9 cellular contexts compared by ENCODE assay signal in the genomic region with DNA sequence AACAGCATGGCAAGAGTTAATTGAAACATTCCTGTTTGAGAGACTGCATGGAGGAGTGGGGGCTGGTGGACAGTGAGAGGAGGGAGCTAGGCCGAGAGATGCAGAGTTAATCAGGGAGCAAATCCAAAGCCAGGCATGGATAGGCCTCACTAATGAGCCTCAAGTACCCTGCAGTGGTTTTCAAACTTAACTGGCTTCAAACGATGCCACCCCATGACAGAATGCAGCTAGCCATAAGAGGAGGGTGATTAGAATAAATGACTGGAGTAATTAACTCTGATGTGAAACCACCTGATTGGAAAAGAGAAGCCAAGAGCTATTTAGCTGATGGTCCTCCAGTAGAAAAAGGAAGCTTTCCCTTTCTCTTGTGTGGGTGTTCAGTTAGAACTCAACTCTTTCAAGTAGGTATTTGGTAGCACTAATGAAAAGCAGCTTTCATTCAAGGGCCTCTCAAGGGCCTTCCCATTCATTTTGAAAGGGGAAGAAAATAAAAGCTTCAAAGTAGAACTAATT.
A peak's percentile ranks its signal among the peaks of the same experiment; 100 is the strongest.
DNase-seq lines count a peak whose midpoint lies in the region; ATAC-seq and TF ChIP-seq lines count a peak whose summit lies in the region.
"Had no signal": no experiment of that assay in that cellular context is flagged by ENCODE, and none has a peak within 500 bp of the region (broad histone marks: within the 10 kb centered on the region; RNA-seq: fewer than 3 reads in every experiment).

No MANE protein-coding gene starts in this region.

- TF ChIP-seq CTCF in GM12864 (IDR thresholded peaks at IDR 0.05; ENCODE audit: low read depth, low read length, missing control alignments) (no peak), suprapubic skin (IDR thresholded peaks at IDR 0.05) (no peak)

- H3K4me3 ChIP-seq in GM12864 (ENCODE audit: low read depth, low read length) (no peak overlapping the region), suprapubic skin (no peak overlapping the region)
- H3K4me3 ChIP-seq: thyroid gland had no signal

- peak; percentile 8 for DNase-seq in GM12864 (ENCODE audit: low read depth)
- peak; percentile 55 for DNase-seq in NCI-H2196 (lab: John Stamatoyannopoulos, UW; ENCODE audit: unreplicated experiment)
- DNase-seq in islet precursor cell, result peak; percentile 91
- no peak for DNase-seq in suprapubic skin (ENCODE audit: low spot score in 2 of 2)
- no peak for DNase-seq in activated naive CD4-positive, alpha-beta T cell (lab: John Stamatoyannopoulos, UW)
- DNase-seq in activated naive CD4-positive, alpha-beta T cell treated with Interleukin-2 at 50 U/mL for 16 hours, result no peak

- H3K9me3 ChIP-seq in suprapubic skin, result no peaks in the 10 kb centered on the region
- H3K9me3 ChIP-seq: thyroid gland had no signal

- H3K36me3 ChIP-seq in suprapubic skin, result no peaks in the 10 kb centered on the region
- H3K36me3 ChIP-seq: thyroid gland had no signal

- no peak for TF ChIP-seq POLR2A in suprapubic skin (IDR thresholded peaks at IDR 0.05)

- ATAC-seq in HG02571 (IDR thresholded peaks at IDR 0.05; ENCODE audit: unreplicated experiment) (peak; percentile 68), GM19324 (IDR thresholded peaks at IDR 0.05; ENCODE audit: low FRiP score, unreplicated experiment) (no peak)

- H3K4me1 ChIP-seq in suprapubic skin, result no peaks in the 10 kb centered on the region
- H3K4me1 ChIP-seq: thyroid gland had no signal

- TF ChIP-seq EP300 in suprapubic skin (IDR thresholded peaks at IDR 0.05), result no peak

- H3K27ac ChIP-seq in suprapubic skin, result no peak overlapping the region
- H3K27ac ChIP-seq: thyroid gland had no signal

- WGBS in suprapubic skin, result 66% methylated on average over 2 of the region's 2 CpGs

- H3K27me3 ChIP-seq in suprapubic skin, result no peaks in the 10 kb centered on the region
- H3K27me3 ChIP-seq: thyroid gland had no signal

Comparison
In these comparisons a context has a peak if more than half of its experiments do, and no peak if none do; other contexts are left out.
1. DNase-seq: peak in GM12864 (single experiment), NCI-H2196 (single experiment) and islet precursor cell (single experiment); none in suprapubic skin (0 of 2), activated naive CD4-positive, alpha-beta T cell (0 of 4) and activated naive CD4-positive, alpha-beta T cell treated with Interleukin-2 at 50 U/mL for 16 hours (single experiment).